Comparison of ENCODE assay signal across 8 cellular contexts in the genomic region with DNA sequence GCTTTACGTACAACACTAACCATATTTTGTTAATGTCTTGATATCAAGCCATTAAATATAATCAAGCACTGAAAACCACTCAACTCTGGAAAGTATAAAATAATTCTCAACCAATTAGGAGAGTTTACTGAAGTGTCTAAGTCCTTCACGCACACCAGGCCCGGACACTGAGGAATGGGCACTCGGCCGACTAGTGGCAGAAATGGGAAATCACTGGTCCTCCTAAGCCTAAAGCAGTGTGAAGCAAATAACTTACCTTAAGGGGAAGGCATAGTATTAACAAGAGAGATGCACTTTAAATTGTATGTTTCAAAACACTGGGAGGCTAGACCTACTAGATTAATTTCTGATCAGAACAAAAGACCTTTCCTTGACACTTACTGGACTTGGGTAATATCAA. TPM values are rescaled to one million over a fixed set of nuclear protein-coding genes. Genes with fewer than 3 reads are reported as not detected.
A peak's percentile ranks its signal among the peaks of the same experiment; 100 is the strongest.
DNase-seq lines count a peak whose midpoint lies in the region; FAIRE-seq and TF ChIP-seq lines count a peak whose summit lies in the region.

No MANE protein-coding gene starts in this region.

- H3K9me3 Mint-ChIP-seq in nephron, result no peaks in the 10 kb centered on the region

- no peak overlapping the region for H3K4me3 Mint-ChIP-seq in nephron

- no peaks in the 10 kb centered on the region for H3K9me3 ChIP-seq in endothelial cell of umbilical vein (replicated peaks; ENCODE audit: control insufficient read depth, insufficient read depth, low read length)

- intact Hi-C loops in endothelial cell of umbilical vein (cut with micrococcal nuclease), result no loop called here

- no TSS peak for BruUV-seq in endothelial cell of umbilical vein (replicated peaks; lab: Mats Ljungman, UMichigan)

- peaks cover 14% of the 10 kb centered on the region for H3K36me3 Mint-ChIP-seq in nephron (ENCODE audit: low read depth)

- H3K27me3 Mint-ChIP-seq in nephron (ENCODE audit: low read depth), result no peaks in the 10 kb centered on the region

- peaks cover 8% of the 10 kb centered on the region for H3K79me2 ChIP-seq in endothelial cell of umbilical vein (ENCODE audit: control insufficient read depth, insufficient read depth, low read length)

- no peaks in the 10 kb centered on the region for H4K20me1 ChIP-seq in endothelial cell of umbilical vein (replicated peaks; ENCODE audit: control insufficient read depth, extremely low read depth, insufficient read depth, low read length)

- FAIRE-seq in endothelial cell of umbilical vein (lab: Jason Lieb, UNC), result no peak

- H3K36me3 ChIP-seq in endothelial cell of umbilical vein (ENCODE audit: control insufficient read depth in 2 of 2, extremely low read depth in 1 of 2, insufficient read depth in 2 of 2, low read length in 2 of 2), result no peaks in the 10 kb centered on the region

- TF ChIP-seq POLR2A in endothelial cell of umbilical vein (IDR thresholded peaks at IDR 0.05; ENCODE audit: low read depth, low read length), result no peak

- H3K27ac ChIP-seq in endothelial cell of umbilical vein (ENCODE audit: insufficient read depth, low read depth, low read length), result no peak overlapping the region

- CTCF ChIA-PET in endothelial cell of umbilical vein (lab: Charles Lee), result interaction anchor here (0.6 kb wide), 1 partner anchor 23 kb away, joined by 4 read pairs; no protein-coding TSS in a partner anchor

- peaks cover 7% of the 10 kb centered on the region for H3K4me1 Mint-ChIP-seq in nephron

- H3K4me3 ChIP-seq in endothelial cell of umbilical vein (replicated peaks in 1 of 3; ENCODE audit: insufficient read depth in 1 of 3, low read depth in 1 of 3, low read length in 3 of 3), result no peak overlapping the region

- DNase-seq in GM10266 (ENCODE audit: extremely low spot score) (no peak), endothelial cell of umbilical vein (ENCODE audit: low read depth, low spot score) (no peak), MV-4-11 (lab: John Stamatoyannopoulos, UW) (no peak), DMS79 (lab: John Stamatoyannopoulos, UW) (no peak), glomerular visceral epithelial cell (ENCODE audit: extremely low spot score) (no peak), AML-193 (lab: John Stamatoyannopoulos, UW) (no peak)

- H3K27me3 ChIP-seq in endothelial cell of umbilical vein (ENCODE audit: control insufficient read depth in 2 of 2, insufficient read depth in 2 of 2, low read length in 2 of 2), result no peaks in the 10 kb centered on the region

- H3K9ac ChIP-seq in endothelial cell of umbilical vein (replicated peaks; ENCODE audit: extremely low read depth, insufficient read depth, low read length), result no peak overlapping the region

- POLR2A ChIA-PET in endothelial cell of umbilical vein (lab: Charles Lee), result no interaction called here

- no peaks in the 10 kb centered on the region for H3K9me1 ChIP-seq in endothelial cell of umbilical vein (replicated peaks; ENCODE audit: control insufficient read depth, extremely low read depth, insufficient read depth, low read length)

- H3K4me2 ChIP-seq in endothelial cell of umbilical vein (ENCODE audit: insufficient read depth, low read length), result no peak overlapping the region

- TF ChIP-seq CTCF in GM10266 (IDR thresholded peaks at IDR 0.05; ENCODE audit: control insufficient read depth, insufficient read depth, low read depth, missing control alignments) (peak; percentile 16), LNCAP (IDR thresholded peaks at IDR 0.05) (peak; percentile 45; the same call in 1 of the 2 replicates), endothelial cell of umbilical vein (IDR thresholded peaks at IDR 0.05; ENCODE audit: extremely low read depth in 1 of 2, insufficient read depth in 1 of 2, low read depth in 1 of 2, low read length in 2 of 2) (peak; percentile 10 to 14), nephron (IDR thresholded peaks at IDR 0.05; ENCODE audit: unreplicated experiment in 3 of 3) (peak; percentile 36 to 62 (median 51))

- H3K27ac Mint-ChIP-seq in nephron, result no peak overlapping the region

- H3K4me1 ChIP-seq in endothelial cell of umbilical vein (ENCODE audit: control insufficient read depth, extremely low read depth, insufficient read depth, low read length), result no peaks in the 10 kb centered on the region

- H2AFZ ChIP-seq in endothelial cell of umbilical vein (ENCODE audit: low read depth, low read length), result no peak overlapping the region

- dilution Hi-C loops in endothelial cell of umbilical vein (cut with MboI; ENCODE audit: extremely low pct_ligation_motif_present, low sequenced_read_pairs), result no loop called here

TF ChIP-seq in endothelial cell of umbilical vein, 7 proteins besides CTCF, POLR2A, EP300 and RAD21:
- TF ChIP-seq POLR2AphosphoS5 (IDR thresholded peaks at IDR 0.05; ENCODE audit: insufficient read depth, low read depth, low read length), result no peak

RNA-seq across cellular contexts. Expression of a gene that starts 45.7 kb away (rescaled TPM):
- total RNA-seq in endothelial cell of umbilical vein, result 14.6 and 17.3 TPM in 2 replicates
- polyA plus RNA-seq in endothelial cell of umbilical vein, result 6.9 and 7.1 TPM in 2 replicates
- 11.5 and 12.9 TPM in 2 replicates for polyA plus RNA-seq in endothelial cell of umbilical vein (2011; cell fraction: cytosol; rRNA removed)
- polyA plus RNA-seq in endothelial cell of umbilical vein (2011; cell fraction: nucleus; rRNA removed), result 8.0 and 9.1 TPM in 2 replicates
- polyA plus RNA-seq in endothelial cell of umbilical vein (2012), result 6.9 and 12.0 TPM in 2 replicates
- polyA minus RNA-seq in endothelial cell of umbilical vein, result 13.0 and 19.3 TPM in 2 replicates
- 20.3 TPM for polyA minus RNA-seq in endothelial cell of umbilical vein (2011; cell fraction: cytosol; rRNA and poly(A)+ RNA removed)
- polyA minus RNA-seq in endothelial cell of umbilical vein (2011; cell fraction: nucleus; rRNA and poly(A)+ RNA removed), result 7.6 and 9.9 TPM in 2 replicates

RNA-seq across cellular contexts. Expression of a gene that starts 45.9 kb away (rescaled TPM):
- total RNA-seq in endothelial cell of umbilical vein, result 24.4 and 29.5 TPM in 2 replicates
- polyA plus RNA-seq in endothelial cell of umbilical vein, result 9.2 and 9.8 TPM in 2 replicates
- polyA plus RNA-seq in endothelial cell of umbilical vein (2011; cell fraction: cytosol; rRNA removed), result 9.3 and 10.1 TPM in 2 replicates
- polyA plus RNA-seq in endothelial cell of umbilical vein (2011; cell fraction: nucleus; rRNA removed), result 26.3 and 27.3 TPM in 2 replicates
- 18.9 and 19.7 TPM in 2 replicates for polyA plus RNA-seq in endothelial cell of umbilical vein (2012)
- 8.4 and 12.3 TPM in 2 replicates for polyA minus RNA-seq in endothelial cell of umbilical vein
- polyA minus RNA-seq in endothelial cell of umbilical vein (2011; cell fraction: cytosol; rRNA and poly(A)+ RNA removed), result 7.5 TPM
- polyA minus RNA-seq in endothelial cell of umbilical vein (2011; cell fraction: nucleus; rRNA and poly(A)+ RNA removed), result 14.8 and 18.9 TPM in 2 replicates
